17 cellular contexts compared by ENCODE assay signal in the genomic region with DNA sequence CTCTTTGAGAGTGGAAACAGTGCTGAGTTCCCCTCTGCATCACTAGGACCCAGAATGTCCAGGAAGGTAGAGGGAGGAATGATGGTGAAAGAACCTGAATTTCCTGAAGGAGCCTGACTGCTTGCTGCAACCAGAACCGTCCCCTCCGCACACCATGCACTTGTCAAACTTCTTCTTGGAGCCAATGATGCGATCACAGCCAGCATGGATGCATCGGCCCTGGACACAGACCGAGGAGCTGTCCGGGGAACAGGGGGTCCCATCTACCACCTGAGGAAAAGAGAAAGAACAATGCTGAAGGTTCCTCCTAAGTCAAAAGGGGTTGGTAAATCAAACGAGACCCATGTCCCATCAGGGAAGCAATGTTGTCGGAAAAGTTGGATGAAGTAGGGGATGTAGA. TPM values are rescaled to one million over a fixed set of nuclear protein-coding genes. Genes with fewer than 3 reads are reported as not detected.
DNase-seq lines count a peak whose midpoint lies in the region; ATAC-seq lines count a peak whose summit lies in the region.
"Had no signal": no experiment of that assay in that cellular context is flagged by ENCODE, and none has a peak within 500 bp of the region (broad histone marks: within the 10 kb centered on the region; RNA-seq: fewer than 3 reads in every experiment).

No MANE protein-coding gene starts in this region.

- intact Hi-C loops in CD4-positive, alpha-beta memory T cell (cut with micrococcal nuclease) = loop anchor here (1.0 kb wide), 4 partner anchors 10 to 190 kb away; no protein-coding TSS in a partner anchor

- POLR2A ChIA-PET in CD4-positive, alpha-beta memory T cell (lab: Charles Lee; ENCODE audit: partially characterized antibody) = interaction anchor here (1.2 to 10.4 kb wide), 11 partner anchors 9 to 197 kb away, joined by 3 to 134 read pairs (median 7); partner anchors contain the start of genes ADAMTS4, B4GALT3, NDUFS2 and PPOX
- POLR2A ChIA-PET in T-cell (lab: Charles Lee) = interaction anchor here in 1 of 2 donors (0.6 to 0.8 kb wide), 2 partner anchors 9 kb away, joined by 3 to 10 read pairs; no protein-coding TSS in a partner anchor

- peaks cover 55% of the 10 kb centered on the region for H3K4me1 ChIP-seq in CD4-positive, alpha-beta memory T cell (ENCODE audit: insufficient read depth, low read length)
- H3K4me1 ChIP-seq: prostate gland had no signal

- peaks cover 0 to 2% of the 10 kb centered on the region in 2 donors for H3K36me3 Mint-ChIP-seq in CD4-positive, alpha-beta memory T cell
- H3K36me3 Mint-ChIP-seq in T-cell = no peaks in the 10 kb centered on the region
- H3K36me3 Mint-ChIP-seq in natural killer cell treated with Interleukin-12 subunit alpha and Interleukin-12 subunit beta and Interleukin-15 and Interleukin-18, amount 100 ng/mL, for 72 hours = no peaks in the 10 kb centered on the region
- H3K36me3 Mint-ChIP-seq: activated naive CD8-positive, alpha-beta T cell treated with anti-CD3 and anti-CD28 coated beads, Interleukin-2, amount 10 ng/mL, durations not matched to agents 7 days and 5 days had no signal

- H3K27ac ChIP-seq in CD4-positive, alpha-beta memory T cell (ENCODE audit: low read depth, low read length) = no peak overlapping the region
- H3K27ac ChIP-seq: C4-2B, prostate gland, thoracic aorta had no signal

- ATAC-seq in T-cell (replicated peaks in 1 of 4) (no peak), HG02678 (IDR thresholded peaks at IDR 0.05; ENCODE audit: unreplicated experiment) (no peak), GM21390 (IDR thresholded peaks at IDR 0.05; ENCODE audit: unreplicated experiment) (no peak)
- ATAC-seq in natural killer cell treated with Interleukin-12 subunit alpha and Interleukin-12 subunit beta and Interleukin-15 and Interleukin-18, amount 100 ng/mL, for 72 hours = no peak

- H3K9me3 ChIP-seq in CD4-positive, alpha-beta memory T cell (ENCODE audit: control insufficient read depth in 1 of 2, low read length in 2 of 2) = no peaks in the 10 kb centered on the region
- H3K9me3 ChIP-seq: esophagus muscularis mucosa, gastroesophageal sphincter, prostate gland, thoracic aorta, vagina had no signal

- no peak overlapping the region for H3K4me3 ChIP-seq in CD4-positive, alpha-beta memory T cell (ENCODE audit: low read length in 2 of 2)
- H3K4me3 ChIP-seq: esophagus muscularis mucosa, gastroesophageal sphincter, prostate gland, thoracic aorta, vagina had no signal

- H3K4me3 Mint-ChIP-seq in CD4-positive, alpha-beta memory T cell = no peak overlapping the region
- no peak overlapping the region for H3K4me3 Mint-ChIP-seq in T-cell
- no peak overlapping the region for H3K4me3 Mint-ChIP-seq in natural killer cell treated with Interleukin-12 subunit alpha and Interleukin-12 subunit beta and Interleukin-15 and Interleukin-18, amount 100 ng/mL, for 72 hours
- H3K4me3 Mint-ChIP-seq: activated CD4-positive, alpha-beta T cell treated with anti-CD3 and anti-CD28 coated beads, Interleukin-2, amount 10 ng/mL, durations not matched to agents 7 days and 5 days; activated naive CD8-positive, alpha-beta T cell treated with anti-CD3 and anti-CD28 coated beads, Interleukin-2, amount 10 ng/mL, durations not matched to agents 7 days and 5 days had no signal

- no peaks in the 10 kb centered on the region for H3K36me3 ChIP-seq in CD4-positive, alpha-beta memory T cell (ENCODE audit: insufficient read depth, low read length)
- H3K36me3 ChIP-seq: prostate gland, thoracic aorta had no signal

- no peaks in the 10 kb centered on the region for H3K27me3 Mint-ChIP-seq in CD4-positive, alpha-beta memory T cell
- H3K27me3 Mint-ChIP-seq in T-cell = no peaks in the 10 kb centered on the region
- H3K27me3 Mint-ChIP-seq in natural killer cell treated with Interleukin-12 subunit alpha and Interleukin-12 subunit beta and Interleukin-15 and Interleukin-18, amount 100 ng/mL, for 72 hours = no peaks in the 10 kb centered on the region
- H3K27me3 Mint-ChIP-seq: activated CD4-positive, alpha-beta T cell treated with anti-CD3 and anti-CD28 coated beads, Interleukin-2, amount 10 ng/mL, durations not matched to agents 7 days and 5 days; activated naive CD8-positive, alpha-beta T cell treated with anti-CD3 and anti-CD28 coated beads, Interleukin-2, amount 10 ng/mL, durations not matched to agents 7 days and 5 days had no signal

- DNase-seq in CD4-positive, alpha-beta memory T cell = no peak
- DNase-seq in T-cell (no peak), activated gamma-delta T cell (lab: John Stamatoyannopoulos, UW) (no peak)
- DNase-seq in natural killer cell treated with Interleukin-12 subunit alpha and Interleukin-12 subunit beta and Interleukin-15 and Interleukin-18, amount 100 ng/mL, for 72 hours (ENCODE audit: low spot score) = no peak

- peak overlapping the region in 4 of 7 donors; percentile 12 to 64 (median 41) for H3K27ac Mint-ChIP-seq in CD4-positive, alpha-beta memory T cell
- H3K27ac Mint-ChIP-seq in T-cell = peak overlapping the region; percentile 8 to 39
- H3K27ac Mint-ChIP-seq in natural killer cell treated with Interleukin-12 subunit alpha and Interleukin-12 subunit beta and Interleukin-15 and Interleukin-18, amount 100 ng/mL, for 72 hours = peak overlapping the region; percentile 67 to 82

- CTCF ChIA-PET in CD4-positive, alpha-beta memory T cell (lab: Charles Lee; ENCODE audit: partially characterized antibody) = interaction anchor here (0.9 to 10.9 kb wide), 20 partner anchors 11 to 193 kb away, joined by 3 to 131 read pairs (median 11); partner anchors contain the start of genes APOA2, B4GALT3, NDUFS2 and PPOX
- CTCF ChIA-PET in T-cell (lab: Charles Lee) = interaction anchor here (0.5 to 2.7 kb wide), 16 partner anchors 10 to 206 kb away, joined by 3 to 16 read pairs (median 4); partner anchors contain the start of genes NDUFS2 (in 2 of the 2), TOMM40L (in 2 of the 2) and APOA2 (in 1 of the 2)

- no peaks in the 10 kb centered on the region for H3K9me3 Mint-ChIP-seq in CD4-positive, alpha-beta memory T cell
- no peaks in the 10 kb centered on the region for H3K9me3 Mint-ChIP-seq in T-cell
- H3K9me3 Mint-ChIP-seq in natural killer cell treated with Interleukin-12 subunit alpha and Interleukin-12 subunit beta and Interleukin-15 and Interleukin-18, amount 100 ng/mL, for 72 hours = no peaks in the 10 kb centered on the region
- H3K9me3 Mint-ChIP-seq: activated CD4-positive, alpha-beta T cell treated with anti-CD3 and anti-CD28 coated beads, Interleukin-2, amount 10 ng/mL, durations not matched to agents 7 days and 5 days; activated naive CD8-positive, alpha-beta T cell treated with anti-CD3 and anti-CD28 coated beads, Interleukin-2, amount 10 ng/mL, durations not matched to agents 7 days and 5 days; activated T-helper 2 cell treated with anti-CD3 and anti-CD28 coated beads, Interferon-gamma antibody, Interleukin-2, Interleukin-4, amounts not matched to agents 10 μg/mL and 5 μg/mL and 100 μg/mL, durations not matched to agents 14 hours and 24 hours and 36 hours; neural crest cell had no signal

- H3K27me3 ChIP-seq in CD4-positive, alpha-beta memory T cell (ENCODE audit: insufficient read depth, low read length) = no peaks in the 10 kb centered on the region
- H3K27me3 ChIP-seq: esophagus muscularis mucosa, vagina had no signal

- peaks cover 29 to 51% (median 40%) of the 10 kb centered on the region in 4 donors for H3K4me1 Mint-ChIP-seq in CD4-positive, alpha-beta memory T cell
- H3K4me1 Mint-ChIP-seq in T-cell = peaks cover 50 to 60% (median 51%) of the 10 kb centered on the region in 3 donors
- H3K4me1 Mint-ChIP-seq in natural killer cell treated with Interleukin-12 subunit alpha and Interleukin-12 subunit beta and Interleukin-15 and Interleukin-18, amount 100 ng/mL, for 72 hours (ENCODE audit: low read depth in 2 of 2) = peaks cover 41 to 61% of the 10 kb centered on the region in 2 donors

RNA-seq across cellular contexts. Expression of gene ADAMTS4, which starts 6.9 kb away (rescaled TPM):
- 1 to 10 TPM; 1.4 to 2.4 TPM for total RNA-seq in CD4-positive, alpha-beta memory T cell
- polyA plus RNA-seq in CD4-positive, alpha-beta memory T cell = under 1 TPM in 1 of 2 donors, not detected in 1; 0.07 TPM
- 1 to 10 TPM in 4 of 5 donors, under 1 TPM in 1; 0.86 to 1.8 (median 1.4) TPM for total RNA-seq in T-cell
- total RNA-seq in natural killer cell treated with Interleukin-12 subunit alpha and Interleukin-12 subunit beta and Interleukin-15 and Interleukin-18, amount 100 ng/mL, for 72 hours = under 1 TPM; 0.43 to 0.89 TPM

RNA-seq across cellular contexts. Expression of gene NDUFS2, which starts 10.2 kb away (rescaled TPM):
- total RNA-seq in CD4-positive, alpha-beta memory T cell = 100 to 1,000 TPM in 1 of 2 experiments, 10 to 100 TPM in 1; 89.9 to 100 TPM
- polyA plus RNA-seq in CD4-positive, alpha-beta memory T cell = 100 to 1,000 TPM in 1 of 2 donors, 10 to 100 TPM in 1; 90.1 to 112 TPM
- total RNA-seq in T-cell = 10 to 100 TPM; 57.3 to 92.2 (median 88.2) TPM
- total RNA-seq in natural killer cell treated with Interleukin-12 subunit alpha and Interleukin-12 subunit beta and Interleukin-15 and Interleukin-18, amount 100 ng/mL, for 72 hours = 10 to 100 TPM; 86.2 to 87.8 TPM

RNA-seq across cellular contexts. Expression of gene B4GALT3, which starts 14.7 kb away (rescaled TPM):
- total RNA-seq in CD4-positive, alpha-beta memory T cell = 10 to 100 TPM; 64.6 to 71.5 TPM
- 10 to 100 TPM; 55.9 to 60.5 TPM for polyA plus RNA-seq in CD4-positive, alpha-beta memory T cell
- total RNA-seq in T-cell = 10 to 100 TPM; 48.4 to 77.8 (median 69.3) TPM
- total RNA-seq in natural killer cell treated with Interleukin-12 subunit alpha and Interleukin-12 subunit beta and Interleukin-15 and Interleukin-18, amount 100 ng/mL, for 72 hours = 10 to 100 TPM; 61.7 to 75.0 TPM

RNA-seq across cellular contexts. Expression of gene FCER1G, which starts 23.1 kb away (rescaled TPM):
- total RNA-seq in CD4-positive, alpha-beta memory T cell = 10 to 100 TPM in 1 of 2 experiments, 1 to 10 TPM in 1; 9.9 to 10.5 TPM
- 1 to 10 TPM; 2.1 to 2.8 TPM for polyA plus RNA-seq in CD4-positive, alpha-beta memory T cell
- 1 to 10 TPM; 2.5 to 5.2 (median 3.5) TPM for total RNA-seq in T-cell
- total RNA-seq in natural killer cell treated with Interleukin-12 subunit alpha and Interleukin-12 subunit beta and Interleukin-15 and Interleukin-18, amount 100 ng/mL, for 72 hours = 100 to 1,000 TPM; 111 to 583 TPM
- total RNA-seq: H1 had no signal

RNA-seq across cellular contexts. Expression of gene PPOX, which starts 25.7 kb away (rescaled TPM):
- total RNA-seq in CD4-positive, alpha-beta memory T cell = 10 to 100 TPM; 59.4 to 69.8 TPM
- polyA plus RNA-seq in CD4-positive, alpha-beta memory T cell = 10 to 100 TPM; 16.3 to 25.7 TPM
- 10 to 100 TPM; 38.3 to 85.4 (median 69.2) TPM for total RNA-seq in T-cell
- total RNA-seq in natural killer cell treated with Interleukin-12 subunit alpha and Interleukin-12 subunit beta and Interleukin-15 and Interleukin-18, amount 100 ng/mL, for 72 hours = 10 to 100 TPM; 25.7 to 30.3 TPM

Comparison
In these comparisons a context has a peak if more than half of its experiments do, and no peak if none do; other contexts are left out.
1. H3K27ac Mint-ChIP-seq: peak in every context shown above with its lines; median percentile 74 in natural killer cell treated with Interleukin-12 subunit alpha and Interleukin-12 subunit beta and Interleukin-15 and Interleukin-18, amount 100 ng/mL, for 72 hours; 41 in CD4-positive, alpha-beta memory T cell; 24 in T-cell.